Comparison of ENCODE assay signal across 1 cellular context in the genomic region with DNA sequence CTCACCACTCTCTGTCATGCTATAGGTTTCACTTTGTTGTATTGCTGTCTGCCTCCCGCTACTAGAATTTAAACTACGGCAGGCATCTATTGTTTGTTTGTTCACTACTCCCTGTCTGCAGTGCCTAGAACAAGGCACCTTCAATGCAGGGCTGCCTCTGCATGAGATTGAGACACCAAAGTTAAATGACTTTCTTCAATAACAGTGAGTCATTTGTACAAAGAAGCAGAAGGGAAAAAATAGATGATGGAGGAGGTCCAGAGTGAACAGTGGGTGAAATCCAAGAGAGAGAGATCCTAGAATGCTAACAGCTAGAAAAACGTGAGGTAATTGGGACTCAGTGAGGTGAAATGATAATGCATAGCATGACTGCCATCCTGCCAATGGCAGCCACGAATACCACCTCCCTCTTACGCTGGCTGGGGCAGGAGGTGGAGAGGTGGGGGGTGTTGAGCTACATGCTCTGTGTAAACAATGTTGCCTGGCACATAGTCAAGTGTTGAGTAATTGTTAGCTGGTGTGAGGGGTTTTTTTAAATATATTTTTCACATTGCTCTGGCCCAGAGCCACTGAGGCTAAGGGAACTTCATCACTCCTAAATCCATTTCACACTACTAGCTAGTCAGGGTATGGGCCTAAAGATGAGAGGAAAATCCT.
TF ChIP-seq lines count a peak whose summit lies in the region.

No MANE protein-coding gene starts in this region.

TF ChIP-seq in GM23338, 12 proteins besides CTCF, POLR2A, EP300 and RAD21 (continued from another document):
- TF ChIP-seq, protein P1, sequence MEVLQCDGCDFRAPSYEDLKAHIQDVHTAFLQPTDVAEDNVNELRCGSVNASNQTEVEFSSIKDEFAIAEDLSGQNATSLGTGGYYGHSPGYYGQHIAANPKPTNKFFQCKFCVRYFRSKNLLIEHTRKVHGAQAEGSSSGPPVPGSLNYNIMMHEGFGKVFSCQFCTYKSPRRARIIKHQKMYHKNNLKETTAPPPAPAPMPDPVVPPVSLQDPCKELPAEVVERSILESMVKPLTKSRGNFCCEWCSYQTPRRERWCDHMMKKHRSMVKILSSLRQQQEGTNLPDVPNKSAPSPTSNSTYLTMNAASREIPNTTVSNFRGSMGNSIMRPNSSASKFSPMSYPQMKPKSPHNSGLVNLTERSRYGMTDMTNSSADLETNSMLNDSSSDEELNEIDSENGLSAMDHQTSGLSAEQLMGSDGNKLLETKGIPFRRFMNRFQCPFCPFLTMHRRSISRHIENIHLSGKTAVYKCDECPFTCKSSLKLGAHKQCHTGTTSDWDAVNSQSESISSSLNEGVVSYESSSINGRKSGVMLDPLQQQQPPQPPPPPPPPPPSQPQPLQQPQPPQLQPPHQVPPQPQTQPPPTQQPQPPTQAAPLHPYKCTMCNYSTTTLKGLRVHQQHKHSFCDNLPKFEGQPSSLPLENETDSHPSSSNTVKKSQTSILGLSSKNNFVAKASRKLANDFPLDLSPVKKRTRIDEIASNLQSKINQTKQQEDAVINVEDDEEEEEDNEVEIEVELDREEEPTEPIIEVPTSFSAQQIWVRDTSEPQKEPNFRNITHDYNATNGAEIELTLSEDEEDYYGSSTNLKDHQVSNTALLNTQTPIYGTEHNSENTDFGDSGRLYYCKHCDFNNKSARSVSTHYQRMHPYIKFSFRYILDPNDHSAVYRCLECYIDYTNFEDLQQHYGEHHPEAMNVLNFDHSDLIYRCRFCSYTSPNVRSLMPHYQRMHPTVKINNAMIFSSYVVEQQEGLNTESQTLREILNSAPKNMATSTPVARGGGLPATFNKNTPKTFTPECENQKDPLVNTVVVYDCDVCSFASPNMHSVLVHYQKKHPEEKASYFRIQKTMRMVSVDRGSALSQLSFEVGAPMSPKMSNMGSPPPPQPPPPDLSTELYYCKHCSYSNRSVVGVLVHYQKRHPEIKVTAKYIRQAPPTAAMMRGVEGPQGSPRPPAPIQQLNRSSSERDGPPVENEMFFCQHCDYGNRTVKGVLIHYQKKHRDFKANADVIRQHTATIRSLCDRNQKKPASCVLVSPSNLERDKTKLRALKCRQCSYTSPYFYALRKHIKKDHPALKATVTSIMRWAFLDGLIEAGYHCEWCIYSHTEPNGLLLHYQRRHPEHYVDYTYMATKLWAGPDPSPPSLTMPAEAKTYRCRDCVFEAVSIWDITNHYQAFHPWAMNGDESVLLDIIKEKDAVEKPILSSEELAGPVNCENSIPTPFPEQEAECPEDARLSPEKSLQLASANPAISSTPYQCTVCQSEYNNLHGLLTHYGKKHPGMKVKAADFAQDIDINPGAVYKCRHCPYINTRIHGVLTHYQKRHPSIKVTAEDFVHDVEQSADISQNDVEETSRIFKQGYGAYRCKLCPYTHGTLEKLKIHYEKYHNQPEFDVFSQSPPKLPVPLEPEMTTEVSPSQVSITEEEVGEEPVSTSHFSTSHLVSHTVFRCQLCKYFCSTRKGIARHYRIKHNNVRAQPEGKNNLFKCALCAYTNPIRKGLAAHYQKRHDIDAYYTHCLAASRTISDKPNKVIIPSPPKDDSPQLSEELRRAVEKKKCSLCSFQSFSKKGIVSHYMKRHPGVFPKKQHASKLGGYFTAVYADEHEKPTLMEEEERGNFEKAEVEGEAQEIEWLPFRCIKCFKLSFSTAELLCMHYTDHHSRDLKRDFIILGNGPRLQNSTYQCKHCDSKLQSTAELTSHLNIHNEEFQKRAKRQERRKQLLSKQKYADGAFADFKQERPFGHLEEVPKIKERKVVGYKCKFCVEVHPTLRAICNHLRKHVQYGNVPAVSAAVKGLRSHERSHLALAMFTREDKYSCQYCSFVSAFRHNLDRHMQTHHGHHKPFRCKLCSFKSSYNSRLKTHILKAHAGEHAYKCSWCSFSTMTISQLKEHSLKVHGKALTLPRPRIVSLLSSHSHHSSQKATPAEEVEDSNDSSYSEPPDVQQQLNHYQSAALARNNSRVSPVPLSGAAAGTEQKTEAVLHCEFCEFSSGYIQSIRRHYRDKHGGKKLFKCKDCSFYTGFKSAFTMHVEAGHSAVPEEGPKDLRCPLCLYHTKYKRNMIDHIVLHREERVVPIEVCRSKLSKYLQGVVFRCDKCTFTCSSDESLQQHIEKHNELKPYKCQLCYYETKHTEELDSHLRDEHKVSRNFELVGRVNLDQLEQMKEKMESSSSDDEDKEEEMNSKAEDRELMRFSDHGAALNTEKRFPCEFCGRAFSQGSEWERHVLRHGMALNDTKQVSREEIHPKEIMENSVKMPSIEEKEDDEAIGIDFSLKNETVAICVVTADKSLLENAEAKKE (CRISPR knock-in tag; IDR thresholded peaks at IDR 0.05): no peak
- no peak for TF ChIP-seq ZNF331 (CRISPR knock-in tag; IDR thresholded peaks at IDR 0.05; ENCODE audit: low read depth)
- TF ChIP-seq EZH2phosphoT487 (IDR thresholded peaks at IDR 0.05; ENCODE audit: unreplicated experiment): no peak
- no peak for TF ChIP-seq REST (IDR thresholded peaks at IDR 0.05; ENCODE audit: unreplicated experiment)
- no peak for TF ChIP-seq CREB1 (CRISPR knock-in tag; IDR thresholded peaks at IDR 0.05; ENCODE audit: low read depth)
- TF ChIP-seq ETS1 (IDR thresholded peaks at IDR 0.05): no peak
- TF ChIP-seq POLR2AphosphoS5 (IDR thresholded peaks at IDR 0.05; ENCODE audit: low read depth): no peak
- no peak for TF ChIP-seq ZNF114 (CRISPR knock-in tag; IDR thresholded peaks at IDR 0.05)
- TF ChIP-seq NANOG (IDR thresholded peaks at IDR 0.05; ENCODE audit: borderline replicate concordance): no peak
